2 cellular contexts compared by ENCODE assay signal in the genomic region with DNA sequence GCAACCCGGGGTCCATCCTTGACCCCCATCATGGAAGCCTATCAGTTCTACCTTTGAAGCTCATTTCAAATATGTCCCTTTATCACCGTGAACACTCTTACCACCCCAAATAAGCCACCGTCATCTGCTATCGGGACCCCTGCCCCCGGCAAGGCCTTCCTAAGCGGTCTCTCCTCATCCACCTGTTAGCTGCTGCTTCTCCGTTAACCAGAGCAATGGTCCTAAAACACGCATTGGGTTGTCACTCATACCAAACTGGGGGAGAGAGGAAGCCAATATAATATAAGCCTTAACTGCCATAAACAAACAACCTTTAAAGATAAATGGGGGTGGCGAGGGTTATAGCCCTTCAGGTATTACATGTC.
TF ChIP-seq lines count a peak whose summit lies in the region.

No MANE protein-coding gene starts in this region.

TF ChIP-seq in HCT116, 20 proteins besides CTCF, POLR2A, EP300 and RAD21 (continued from another document):
- TF ChIP-seq, protein P1, sequence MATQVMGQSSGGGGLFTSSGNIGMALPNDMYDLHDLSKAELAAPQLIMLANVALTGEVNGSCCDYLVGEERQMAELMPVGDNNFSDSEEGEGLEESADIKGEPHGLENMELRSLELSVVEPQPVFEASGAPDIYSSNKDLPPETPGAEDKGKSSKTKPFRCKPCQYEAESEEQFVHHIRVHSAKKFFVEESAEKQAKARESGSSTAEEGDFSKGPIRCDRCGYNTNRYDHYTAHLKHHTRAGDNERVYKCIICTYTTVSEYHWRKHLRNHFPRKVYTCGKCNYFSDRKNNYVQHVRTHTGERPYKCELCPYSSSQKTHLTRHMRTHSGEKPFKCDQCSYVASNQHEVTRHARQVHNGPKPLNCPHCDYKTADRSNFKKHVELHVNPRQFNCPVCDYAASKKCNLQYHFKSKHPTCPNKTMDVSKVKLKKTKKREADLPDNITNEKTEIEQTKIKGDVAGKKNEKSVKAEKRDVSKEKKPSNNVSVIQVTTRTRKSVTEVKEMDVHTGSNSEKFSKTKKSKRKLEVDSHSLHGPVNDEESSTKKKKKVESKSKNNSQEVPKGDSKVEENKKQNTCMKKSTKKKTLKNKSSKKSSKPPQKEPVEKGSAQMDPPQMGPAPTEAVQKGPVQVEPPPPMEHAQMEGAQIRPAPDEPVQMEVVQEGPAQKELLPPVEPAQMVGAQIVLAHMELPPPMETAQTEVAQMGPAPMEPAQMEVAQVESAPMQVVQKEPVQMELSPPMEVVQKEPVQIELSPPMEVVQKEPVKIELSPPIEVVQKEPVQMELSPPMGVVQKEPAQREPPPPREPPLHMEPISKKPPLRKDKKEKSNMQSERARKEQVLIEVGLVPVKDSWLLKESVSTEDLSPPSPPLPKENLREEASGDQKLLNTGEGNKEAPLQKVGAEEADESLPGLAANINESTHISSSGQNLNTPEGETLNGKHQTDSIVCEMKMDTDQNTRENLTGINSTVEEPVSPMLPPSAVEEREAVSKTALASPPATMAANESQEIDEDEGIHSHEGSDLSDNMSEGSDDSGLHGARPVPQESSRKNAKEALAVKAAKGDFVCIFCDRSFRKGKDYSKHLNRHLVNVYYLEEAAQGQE (IDR thresholded peaks at IDR 0.05; ENCODE audit: low read depth) = no peak
- TF ChIP-seq EZH2 (IDR thresholded peaks at IDR 0.05) = no peak
- TF ChIP-seq POLR2AphosphoS5 (IDR thresholded peaks at IDR 0.05; ENCODE audit: low read depth, low read length) = no peak

TF ChIP-seq in WTC11, 78 proteins besides CTCF, POLR2A, EP300 and RAD21 (continued from another document):
- TF ChIP-seq, protein P2, sequence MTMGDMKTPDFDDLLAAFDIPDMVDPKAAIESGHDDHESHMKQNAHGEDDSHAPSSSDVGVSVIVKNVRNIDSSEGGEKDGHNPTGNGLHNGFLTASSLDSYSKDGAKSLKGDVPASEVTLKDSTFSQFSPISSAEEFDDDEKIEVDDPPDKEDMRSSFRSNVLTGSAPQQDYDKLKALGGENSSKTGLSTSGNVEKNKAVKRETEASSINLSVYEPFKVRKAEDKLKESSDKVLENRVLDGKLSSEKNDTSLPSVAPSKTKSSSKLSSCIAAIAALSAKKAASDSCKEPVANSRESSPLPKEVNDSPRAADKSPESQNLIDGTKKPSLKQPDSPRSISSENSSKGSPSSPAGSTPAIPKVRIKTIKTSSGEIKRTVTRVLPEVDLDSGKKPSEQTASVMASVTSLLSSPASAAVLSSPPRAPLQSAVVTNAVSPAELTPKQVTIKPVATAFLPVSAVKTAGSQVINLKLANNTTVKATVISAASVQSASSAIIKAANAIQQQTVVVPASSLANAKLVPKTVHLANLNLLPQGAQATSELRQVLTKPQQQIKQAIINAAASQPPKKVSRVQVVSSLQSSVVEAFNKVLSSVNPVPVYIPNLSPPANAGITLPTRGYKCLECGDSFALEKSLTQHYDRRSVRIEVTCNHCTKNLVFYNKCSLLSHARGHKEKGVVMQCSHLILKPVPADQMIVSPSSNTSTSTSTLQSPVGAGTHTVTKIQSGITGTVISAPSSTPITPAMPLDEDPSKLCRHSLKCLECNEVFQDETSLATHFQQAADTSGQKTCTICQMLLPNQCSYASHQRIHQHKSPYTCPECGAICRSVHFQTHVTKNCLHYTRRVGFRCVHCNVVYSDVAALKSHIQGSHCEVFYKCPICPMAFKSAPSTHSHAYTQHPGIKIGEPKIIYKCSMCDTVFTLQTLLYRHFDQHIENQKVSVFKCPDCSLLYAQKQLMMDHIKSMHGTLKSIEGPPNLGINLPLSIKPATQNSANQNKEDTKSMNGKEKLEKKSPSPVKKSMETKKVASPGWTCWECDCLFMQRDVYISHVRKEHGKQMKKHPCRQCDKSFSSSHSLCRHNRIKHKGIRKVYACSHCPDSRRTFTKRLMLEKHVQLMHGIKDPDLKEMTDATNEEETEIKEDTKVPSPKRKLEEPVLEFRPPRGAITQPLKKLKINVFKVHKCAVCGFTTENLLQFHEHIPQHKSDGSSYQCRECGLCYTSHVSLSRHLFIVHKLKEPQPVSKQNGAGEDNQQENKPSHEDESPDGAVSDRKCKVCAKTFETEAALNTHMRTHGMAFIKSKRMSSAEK (CRISPR knock-in tag; IDR thresholded peaks at IDR 0.05; ENCODE audit: borderline replicate concordance) = no peak
- TF ChIP-seq, protein P3, sequence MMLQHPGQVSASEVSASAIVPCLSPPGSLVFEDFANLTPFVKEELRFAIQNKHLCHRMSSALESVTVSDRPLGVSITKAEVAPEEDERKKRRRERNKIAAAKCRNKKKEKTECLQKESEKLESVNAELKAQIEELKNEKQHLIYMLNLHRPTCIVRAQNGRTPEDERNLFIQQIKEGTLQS (CRISPR knock-in tag; conservative IDR thresholded peaks at IDR 0.05) = no peak
- TF ChIP-seq GTF2I (CRISPR knock-in tag; conservative IDR thresholded peaks at IDR 0.05) (no peak), TP53 (CRISPR knock-in tag; IDR thresholded peaks at IDR 0.05) (no peak), ZNF263 (CRISPR knock-in tag; IDR thresholded peaks at IDR 0.05; ENCODE audit: low read depth) (no peak), CBFB (CRISPR knock-in tag; IDR thresholded peaks at IDR 0.05; ENCODE audit: low read depth) (no peak), CREM (CRISPR knock-in tag; IDR thresholded peaks at IDR 0.05) (no peak)
- TF ChIP-seq, protein P4, sequence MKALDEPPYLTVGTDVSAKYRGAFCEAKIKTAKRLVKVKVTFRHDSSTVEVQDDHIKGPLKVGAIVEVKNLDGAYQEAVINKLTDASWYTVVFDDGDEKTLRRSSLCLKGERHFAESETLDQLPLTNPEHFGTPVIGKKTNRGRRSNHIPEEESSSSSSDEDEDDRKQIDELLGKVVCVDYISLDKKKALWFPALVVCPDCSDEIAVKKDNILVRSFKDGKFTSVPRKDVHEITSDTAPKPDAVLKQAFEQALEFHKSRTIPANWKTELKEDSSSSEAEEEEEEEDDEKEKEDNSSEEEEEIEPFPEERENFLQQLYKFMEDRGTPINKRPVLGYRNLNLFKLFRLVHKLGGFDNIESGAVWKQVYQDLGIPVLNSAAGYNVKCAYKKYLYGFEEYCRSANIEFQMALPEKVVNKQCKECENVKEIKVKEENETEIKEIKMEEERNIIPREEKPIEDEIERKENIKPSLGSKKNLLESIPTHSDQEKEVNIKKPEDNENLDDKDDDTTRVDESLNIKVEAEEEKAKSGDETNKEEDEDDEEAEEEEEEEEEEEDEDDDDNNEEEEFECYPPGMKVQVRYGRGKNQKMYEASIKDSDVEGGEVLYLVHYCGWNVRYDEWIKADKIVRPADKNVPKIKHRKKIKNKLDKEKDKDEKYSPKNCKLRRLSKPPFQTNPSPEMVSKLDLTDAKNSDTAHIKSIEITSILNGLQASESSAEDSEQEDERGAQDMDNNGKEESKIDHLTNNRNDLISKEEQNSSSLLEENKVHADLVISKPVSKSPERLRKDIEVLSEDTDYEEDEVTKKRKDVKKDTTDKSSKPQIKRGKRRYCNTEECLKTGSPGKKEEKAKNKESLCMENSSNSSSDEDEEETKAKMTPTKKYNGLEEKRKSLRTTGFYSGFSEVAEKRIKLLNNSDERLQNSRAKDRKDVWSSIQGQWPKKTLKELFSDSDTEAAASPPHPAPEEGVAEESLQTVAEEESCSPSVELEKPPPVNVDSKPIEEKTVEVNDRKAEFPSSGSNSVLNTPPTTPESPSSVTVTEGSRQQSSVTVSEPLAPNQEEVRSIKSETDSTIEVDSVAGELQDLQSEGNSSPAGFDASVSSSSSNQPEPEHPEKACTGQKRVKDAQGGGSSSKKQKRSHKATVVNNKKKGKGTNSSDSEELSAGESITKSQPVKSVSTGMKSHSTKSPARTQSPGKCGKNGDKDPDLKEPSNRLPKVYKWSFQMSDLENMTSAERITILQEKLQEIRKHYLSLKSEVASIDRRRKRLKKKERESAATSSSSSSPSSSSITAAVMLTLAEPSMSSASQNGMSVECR (CRISPR knock-in tag; IDR thresholded peaks at IDR 0.05; ENCODE audit: borderline replicate concordance) = no peak
